ENCODE assay signal across 8 cellular contexts in genomic region chr15:45790325-45790943, GRCh38.
DNase-seq lines count a peak whose midpoint lies in the region; ATAC-seq, FAIRE-seq and TF ChIP-seq lines count a peak whose summit lies in the region.

No MANE protein-coding gene starts in this region.

- no peak overlapping the region for H3K27ac ChIP-seq in kidney (ENCODE audit: low read depth in 2 of 2, low read length in 2 of 2)

- no peak for DNase-seq in CD14-positive monocyte (ENCODE audit: low spot score)
- DNase-seq in NAMALWA (ENCODE audit: low spot score), result peak; percentile 72
- peak; percentile 8 for DNase-seq in activated naive CD8-positive, alpha-beta T cell treated with anti-CD3 and anti-CD28 coated beads, Interleukin-2, amount 50 U/mL, for 24 hours
- no peak for DNase-seq in kidney
- no peak for DNase-seq in GDM1 (lab: John Stamatoyannopoulos, UW)

- intact Hi-C loops in CD14-positive monocyte (cut with micrococcal nuclease), result no loop called here
- intact Hi-C loops in kidney (cut with DNase I), result no loop called here

- H3K4me1 ChIP-seq in kidney (ENCODE audit: control insufficient read depth in 1 of 2, insufficient read depth in 1 of 2, low read depth in 1 of 2, low read length in 2 of 2), result no peaks in the 10 kb centered on the region

- H3K4me3 Mint-ChIP-seq in CD14-positive monocyte, result no peak overlapping the region
- H3K4me3 Mint-ChIP-seq in activated naive CD8-positive, alpha-beta T cell treated with anti-CD3 and anti-CD28 coated beads, Interleukin-2, amount 50 U/mL, for 24 hours, result no peak overlapping the region

- TF ChIP-seq CTCF in CD14-positive monocyte (IDR thresholded peaks at IDR 0.05) (peak; percentile 47), kidney (IDR thresholded peaks at IDR 0.05; ENCODE audit: borderline replicate concordance, extremely low read depth, insufficient read depth) (peak; percentile 23)

- no peaks in the 10 kb centered on the region for H3K36me3 ChIP-seq in kidney (ENCODE audit: control insufficient read depth in 1 of 2, insufficient read depth in 2 of 2, low read length in 2 of 2)

- H3K9me3 Mint-ChIP-seq in CD14-positive monocyte, result peaks cover 0 to 2% (median 0%) of the 10 kb centered on the region in 7 donors
- H3K9me3 Mint-ChIP-seq in activated naive CD8-positive, alpha-beta T cell treated with anti-CD3 and anti-CD28 coated beads, Interleukin-2, amount 50 U/mL, for 24 hours, result no peaks in the 10 kb centered on the region

- FAIRE-seq in kidney (lab: Jason Lieb, UNC), result no peak

- ATAC-seq in GM19035 (IDR thresholded peaks at IDR 0.05; ENCODE audit: unreplicated experiment) (peak; percentile 61), HG03039 (IDR thresholded peaks at IDR 0.05; ENCODE audit: unreplicated experiment) (no peak), HG03045 (IDR thresholded peaks at IDR 0.05; ENCODE audit: unreplicated experiment) (no peak)
- no peak for ATAC-seq in activated naive CD8-positive, alpha-beta T cell treated with anti-CD3 and anti-CD28 coated beads, Interleukin-2, amount 50 U/mL, for 24 hours

- H3K4me1 Mint-ChIP-seq in CD14-positive monocyte, result no peaks in the 10 kb centered on the region
- H3K4me1 Mint-ChIP-seq in activated naive CD8-positive, alpha-beta T cell treated with anti-CD3 and anti-CD28 coated beads, Interleukin-2, amount 50 U/mL, for 24 hours, result no peaks in the 10 kb centered on the region

- peak overlapping the region in 1 of 7 donors; percentile 27 for H3K27ac Mint-ChIP-seq in CD14-positive monocyte
- no peak overlapping the region for H3K27ac Mint-ChIP-seq in activated naive CD8-positive, alpha-beta T cell treated with anti-CD3 and anti-CD28 coated beads, Interleukin-2, amount 50 U/mL, for 24 hours

- no peak overlapping the region for H3K4me3 ChIP-seq in kidney (ENCODE audit: low read length in 2 of 2)

- no peak overlapping the region for H3K9ac ChIP-seq in kidney (ENCODE audit: low read length in 2 of 2)

- H3K9me3 ChIP-seq in kidney (ENCODE audit: control insufficient read depth in 1 of 2, low read length in 2 of 2), result no peaks in the 10 kb centered on the region

- peaks cover under 1 to 6% (median 5%) of the 10 kb centered on the region in 3 donors for H3K27me3 Mint-ChIP-seq in CD14-positive monocyte (ENCODE audit: low read depth in 3 of 3)
- H3K27me3 Mint-ChIP-seq in activated naive CD8-positive, alpha-beta T cell treated with anti-CD3 and anti-CD28 coated beads, Interleukin-2, amount 50 U/mL, for 24 hours, result peaks cover 13% of the 10 kb centered on the region

- H3K36me3 Mint-ChIP-seq in CD14-positive monocyte, result no peaks in the 10 kb centered on the region
- no peaks in the 10 kb centered on the region for H3K36me3 Mint-ChIP-seq in activated naive CD8-positive, alpha-beta T cell treated with anti-CD3 and anti-CD28 coated beads, Interleukin-2, amount 50 U/mL, for 24 hours (ENCODE audit: low read depth)

Comparison
In these comparisons a context has a peak if more than half of its experiments do, and no peak if none do; other contexts are left out.
1. DNase-seq: peak in NAMALWA (single experiment) and activated naive CD8-positive, alpha-beta T cell treated with anti-CD3 and anti-CD28 coated beads, Interleukin-2, amount 50 U/mL, for 24 hours (single experiment); none in CD14-positive monocyte (single experiment), kidney (single experiment) and GDM1 (single experiment).